In the genomic region with DNA sequence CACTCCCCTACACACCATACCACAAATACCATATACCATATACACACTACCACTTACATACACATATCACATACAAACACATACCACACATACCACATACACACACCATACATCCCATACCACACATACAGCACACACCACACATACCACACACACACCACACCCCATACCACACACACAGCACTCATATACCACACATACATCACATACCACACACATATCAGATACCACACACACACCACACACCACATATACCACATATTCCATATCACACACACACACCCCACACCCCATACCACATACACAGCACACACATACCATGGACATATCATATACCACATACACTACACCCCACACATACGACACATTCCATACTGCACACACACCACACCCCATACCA, we compare ENCODE assay signal across 19 cellular contexts.
DNase-seq lines count a peak whose midpoint lies in the region; TF ChIP-seq lines count a peak whose summit lies in the region.
"Had no signal": no experiment of that assay in that cellular context is flagged by ENCODE, and none has a peak within 500 bp of the region (broad histone marks: within the 10 kb centered on the region; RNA-seq: fewer than 3 reads in every experiment).

No MANE protein-coding gene starts in this region.

- H2BK5ac ChIP-seq in neuronal stem cell (ENCODE audit: low read length) = no peak overlapping the region

- H2BK12ac ChIP-seq in neuronal stem cell (ENCODE audit: low read length) = no peak overlapping the region

- no peak overlapping the region for H3K23ac ChIP-seq in neuronal stem cell (ENCODE audit: low read depth, low read length, poor library complexity)

- H4K91ac ChIP-seq in neuronal stem cell (ENCODE audit: low read depth, low read length, poor library complexity) = no peak overlapping the region

- no peak for TF ChIP-seq CTCF in type B pancreatic cell (conservative IDR thresholded peaks at IDR 0.05)

- no peak overlapping the region for H3K4me2 ChIP-seq in neuronal stem cell (ENCODE audit: insufficient read depth, low read length, poor library complexity, severe bottlenecking)
- H3K4me2 ChIP-seq: GM23338 had no signal

- H4K8ac ChIP-seq in neuronal stem cell (ENCODE audit: low read depth, low read length) = no peak overlapping the region

- peak overlapping the region; percentile 24 for H3K9ac ChIP-seq in neuronal stem cell (ENCODE audit: low read depth, low read length, poor library complexity)

- H3K4me3 Mint-ChIP-seq in type B pancreatic cell = no peak overlapping the region
- no peak overlapping the region for H3K4me3 Mint-ChIP-seq in activated T-helper 2 cell treated with anti-CD3 and anti-CD28 coated beads, Interferon-gamma antibody, Interleukin-2, Interleukin-4, amounts not matched to agents 10 μg/mL and 5 μg/mL and 100 μg/mL, durations not matched to agents 14 hours and 24 hours and 36 hours (ENCODE audit: low read depth)
- H3K4me3 Mint-ChIP-seq: GM23338 had no signal

- no peaks in the 10 kb centered on the region for H3K36me3 Mint-ChIP-seq in type B pancreatic cell
- H3K36me3 Mint-ChIP-seq in activated T-helper 2 cell treated with anti-CD3 and anti-CD28 coated beads, Interferon-gamma antibody, Interleukin-2, Interleukin-4, amounts not matched to agents 10 μg/mL and 5 μg/mL and 100 μg/mL, durations not matched to agents 14 hours and 24 hours and 36 hours (ENCODE audit: low read depth) = no peaks in the 10 kb centered on the region

- H3K18ac ChIP-seq in neuronal stem cell (ENCODE audit: low read length) = no peak overlapping the region

- no peak overlapping the region for H2AK5ac ChIP-seq in neuronal stem cell (ENCODE audit: low read depth, low read length)

- H3K36me3 ChIP-seq in neuronal stem cell (replicated peaks in 1 of 2; ENCODE audit: control insufficient read depth in 2 of 2, insufficient read depth in 2 of 2, low read length in 2 of 2) = peaks cover 0 to 2% of the 10 kb centered on the region in 2 donors

- H2BK15ac ChIP-seq in neuronal stem cell (ENCODE audit: low read length) = no peak overlapping the region

- intact Hi-C loops in activated T-helper 2 cell treated with anti-CD3 and anti-CD28 coated beads, Interferon-gamma antibody, Interleukin-2, Interleukin-4, amounts not matched to agents 10 μg/mL and 5 μg/mL and 100 μg/mL, durations not matched to agents 14 hours and 24 hours and 36 hours (cut with micrococcal nuclease) = no loop called here

- no peak overlapping the region for H2BK120ac ChIP-seq in neuronal stem cell (ENCODE audit: low read depth, low read length)

- no peaks in the 10 kb centered on the region for H3K4me1 Mint-ChIP-seq in type B pancreatic cell (ENCODE audit: unreplicated experiment)
- H3K4me1 Mint-ChIP-seq in activated T-helper 2 cell treated with anti-CD3 and anti-CD28 coated beads, Interferon-gamma antibody, Interleukin-2, Interleukin-4, amounts not matched to agents 10 μg/mL and 5 μg/mL and 100 μg/mL, durations not matched to agents 14 hours and 24 hours and 36 hours (ENCODE audit: low read depth) = no peaks in the 10 kb centered on the region
- H3K4me1 Mint-ChIP-seq: GM23338 had no signal

- no peaks in the 10 kb centered on the region for H3K79me1 ChIP-seq in neuronal stem cell (ENCODE audit: low read depth, low read length)

- H3K14ac ChIP-seq in neuronal stem cell (ENCODE audit: low read length) = no peak overlapping the region

- H3K9me3 Mint-ChIP-seq in type B pancreatic cell = no peaks in the 10 kb centered on the region
- no peaks in the 10 kb centered on the region for H3K9me3 Mint-ChIP-seq in activated T-helper 2 cell treated with anti-CD3 and anti-CD28 coated beads, Interferon-gamma antibody, Interleukin-2, Interleukin-4, amounts not matched to agents 10 μg/mL and 5 μg/mL and 100 μg/mL, durations not matched to agents 14 hours and 24 hours and 36 hours
- H3K9me3 Mint-ChIP-seq: GM23338 had no signal

- H3K27ac ChIP-seq in neuronal stem cell (replicated peaks; ENCODE audit: low read length) = no peak overlapping the region
- H3K27ac ChIP-seq: 22Rv1, C4-2B had no signal

- no peaks in the 10 kb centered on the region for H3K27me3 Mint-ChIP-seq in type B pancreatic cell
- H3K27me3 Mint-ChIP-seq in activated T-helper 2 cell treated with anti-CD3 and anti-CD28 coated beads, Interferon-gamma antibody, Interleukin-2, Interleukin-4, amounts not matched to agents 10 μg/mL and 5 μg/mL and 100 μg/mL, durations not matched to agents 14 hours and 24 hours and 36 hours (ENCODE audit: low read depth) = no peaks in the 10 kb centered on the region

- no peak overlapping the region for H3K27ac Mint-ChIP-seq in type B pancreatic cell
- no peak overlapping the region for H3K27ac Mint-ChIP-seq in activated T-helper 2 cell treated with anti-CD3 and anti-CD28 coated beads, Interferon-gamma antibody, Interleukin-2, Interleukin-4, amounts not matched to agents 10 μg/mL and 5 μg/mL and 100 μg/mL, durations not matched to agents 14 hours and 24 hours and 36 hours
- H3K27ac Mint-ChIP-seq: GM23338 had no signal

- DNase-seq in activated CD4-positive, CD25-positive, alpha-beta regulatory T cell treated with anti-CD3 and anti-CD28 coated beads, Interleukin-2, amount 50 U/mL, for 72 hours = peak; percentile 16
- no peak for DNase-seq in activated CD4-positive, CD25-positive, alpha-beta regulatory T cell (lab: John Stamatoyannopoulos, UW)
- peak; percentile 1 for DNase-seq in stimulated activated CD4-positive, alpha-beta T cell treated with anti-CD3 and anti-CD28 coated beads, Interleukin-4, amount 100 ng/mL, for 24 hours
- no peak for DNase-seq in stimulated activated CD4-positive, alpha-beta T cell treated with anti-CD3 and anti-CD28 coated beads, Interleukin-15, amount 100 ng/mL, for 24 hours
- DNase-seq in neuronal stem cell (ENCODE audit: low spot score) = no peak
- peak; percentile 15 for DNase-seq in type B pancreatic cell (ENCODE audit: extremely low spot score, unreplicated experiment)
- DNase-seq in activated T-helper 2 cell treated with anti-CD3 and anti-CD28 coated beads, Interferon-gamma antibody, Interleukin-2, Interleukin-4, amounts not matched to agents 10 μg/mL and 5 μg/mL and 100 μg/mL, durations not matched to agents 14 hours and 24 hours and 36 hours (ENCODE audit: low spot score) = no peak
- DNase-seq in NCI-H2107 treated with DMSO at 0.1 percent for 48 hours (lab: John Stamatoyannopoulos, UW; ENCODE audit: unreplicated experiment) = no peak
- DNase-seq: AML-193; DMS79 treated with DMSO at 0.1 percent for 48 hours; KBM-7; NCI-H1105; NCI-H2081 treated with DMSO at 0.1 percent for 48 hours; NCI-H510A; NCI-H748 treated with DMSO at 0.1 percent for 48 hours; NK-92 treated with Interleukin-12 subunit alpha and Interleukin-12 subunit beta, amount 100 ng/mL, for 24 hours had no signal

- H3K27me3 ChIP-seq in neuronal stem cell (ENCODE audit: control insufficient read depth in 3 of 3, insufficient read depth in 3 of 3, low read depth in 1 of 3, low read length in 3 of 3) = peaks cover 0 to 4% (median 0%) of the 10 kb centered on the region in 3 experiments

- H3K9me3 ChIP-seq in neuronal stem cell (replicated peaks in 1 of 2; ENCODE audit: control insufficient read depth in 2 of 2, insufficient read depth in 1 of 2, low read depth in 1 of 2, low read length in 2 of 2) = peaks cover 0 to 14% of the 10 kb centered on the region in 2 donors

- H3K4me3 ChIP-seq in neuronal stem cell (ENCODE audit: low read length in 2 of 2) = peak overlapping the region in 1 of 2 donors; percentile 66
- H3K4me3 ChIP-seq: GM23338 had no signal

- H2AFZ ChIP-seq in neuronal stem cell (ENCODE audit: low read length) = no peak overlapping the region
- H2AFZ ChIP-seq: GM23338 had no signal

- peaks cover 0 to 2% of the 10 kb centered on the region in 2 donors for H3K4me1 ChIP-seq in neuronal stem cell (ENCODE audit: control insufficient read depth in 2 of 2, insufficient read depth in 1 of 2, low read depth in 1 of 2, low read length in 2 of 2)

- no peak overlapping the region for H3K4ac ChIP-seq in neuronal stem cell (ENCODE audit: low read length)

- 100% methylated on average over 1 of the region's 1 CpG; no CpG with 5 or more reads in 1 of the 2 donors for WGBS in neuronal stem cell (ENCODE audit: extremely low coverage in 2 of 2, insufficient read length in 2 of 2, insufficient replicate concordance in 1 of 2), 2 donors

Comparison
In these comparisons a context has a peak if more than half of its experiments do, and no peak if none do; other contexts are left out.
1. DNase-seq: peak in activated CD4-positive, CD25-positive, alpha-beta regulatory T cell treated with anti-CD3 and anti-CD28 coated beads, Interleukin-2, amount 50 U/mL, for 72 hours (single experiment), stimulated activated CD4-positive, alpha-beta T cell treated with anti-CD3 and anti-CD28 coated beads, Interleukin-4, amount 100 ng/mL, for 24 hours (single experiment) and type B pancreatic cell (single experiment); none in activated CD4-positive, CD25-positive, alpha-beta regulatory T cell (0 of 4), stimulated activated CD4-positive, alpha-beta T cell treated with anti-CD3 and anti-CD28 coated beads, Interleukin-15, amount 100 ng/mL, for 24 hours (single experiment), neuronal stem cell (single experiment), activated T-helper 2 cell treated with anti-CD3 and anti-CD28 coated beads, Interferon-gamma antibody, Interleukin-2, Interleukin-4, amounts not matched to agents 10 μg/mL and 5 μg/mL and 100 μg/mL, durations not matched to agents 14 hours and 24 hours and 36 hours (single experiment) and NCI-H2107 treated with DMSO at 0.1 percent for 48 hours (single experiment).